1 cellular context compared by ENCODE assay signal in genomic region chr12:93912086-93912733, GRCh38.
TF ChIP-seq lines count a peak whose summit lies in the region.

No MANE protein-coding gene starts in this region.

TF ChIP-seq in K562, 482 proteins besides CTCF, POLR2A, EP300 and RAD21 (continued from another document and continues in another):
- TF ChIP-seq EWSR1 (IDR thresholded peaks at IDR 0.05; ENCODE audit: borderline replicate concordance, low read depth, partially characterized antibody) (no peak), RNF219 (CRISPR knock-in tag; IDR thresholded peaks at IDR 0.05) (no peak), ZNF444 (CRISPR knock-in tag; IDR thresholded peaks at IDR 0.05) (no peak), PKNOX1 (IDR thresholded peaks at IDR 0.05) (0 out of 2 replicates have a peak, but pooled peaks have one; percentile 28), ARID1B (IDR thresholded peaks at IDR 0.05) (peak; percentile 81), MAZ (CRISPR knock-in tag; conservative IDR thresholded peaks at IDR 0.05 in 1 of 2, IDR thresholded peaks at IDR 0.05 in 1 of 2) (peak; percentile 76 to 81), RCOR1 (IDR thresholded peaks at IDR 0.05; ENCODE audit: borderline replicate concordance in 1 of 2, low read depth in 2 of 2, low read length in 2 of 2) (peak in 1 of 2 experiments; percentile 66; a peak in 1 of 4 replicates), CREM (IDR thresholded peaks at IDR 0.05; ENCODE audit: low read depth) (peak; percentile 51), ATF7 (IDR thresholded peaks at IDR 0.05) (peak; percentile 93), JUNB (CRISPR knock-in tag; conservative IDR thresholded peaks at IDR 0.05) (0 out of 2 replicates have a peak, but pooled peaks have one; percentile 41), MYC (IDR thresholded peaks at IDR 0.05; ENCODE audit: low read depth, low read length) (peak; percentile 46; the same call in 1 of the 2 replicates), MYC (CRISPR knock-in tag; IDR thresholded peaks at IDR 0.05; ENCODE audit: borderline replicate concordance, low read depth) (no peak), CEBPB (tag; IDR thresholded peaks at IDR 0.05) (peak; percentile 97), ZEB2 (IDR thresholded peaks at IDR 0.05) (peak; percentile 88), SLC30A9 (CRISPR knock-in tag; IDR thresholded peaks at IDR 0.05) (no peak), TRIM24 (IDR thresholded peaks at IDR 0.05) (peak; percentile 64 to 88; a peak in 3 of 4 replicates), SMARCA5 (IDR thresholded peaks at IDR 0.05) (peak; percentile 81; the same call in 1 of the 2 replicates), LEF1 (IDR thresholded peaks at IDR 0.05) (peak; percentile 46; the same call in 1 of the 2 replicates), JUN (IDR thresholded peaks at IDR 0.05; ENCODE audit: borderline replicate concordance, low read depth, low read length) (peak; percentile 30; the same call in 1 of the 2 replicates), JUN (CRISPR knock-in tag; IDR thresholded peaks at IDR 0.05; ENCODE audit: borderline replicate concordance) (no peak), TCF3 (CRISPR knock-in tag; IDR thresholded peaks at IDR 0.05) (peak; percentile 70), SP1 (CRISPR knock-in tag; IDR thresholded peaks at IDR 0.05) (peak; percentile 61), YBX1 (IDR thresholded peaks at IDR 0.05) (no peak), NRF1 (conservative IDR thresholded peaks at IDR 0.05 in 1 of 2, IDR thresholded peaks at IDR 0.05 in 1 of 2) (peak in 1 of 2 experiments; percentile 24; a peak in 1 of 4 replicates), STAT5B (CRISPR knock-in tag; IDR thresholded peaks at IDR 0.05) (no peak), TCF7 (IDR thresholded peaks at IDR 0.05; ENCODE audit: borderline replicate concordance) (no peak), SMAD4 (CRISPR knock-in tag; conservative IDR thresholded peaks at IDR 0.05) (peak; percentile 80; the same call in 1 of the 2 replicates), ZFX (CRISPR knock-in tag; IDR thresholded peaks at IDR 0.05) (no peak), KLF6 (CRISPR knock-in tag; IDR thresholded peaks at IDR 0.05; ENCODE audit: borderline replicate concordance) (peak; percentile 89; the same call in 1 of the 2 replicates), DPF2 (IDR thresholded peaks at IDR 0.05) (peak; percentile 71; the same call in 1 of the 2 replicates), FOSL1 (tag; conservative IDR thresholded peaks at IDR 0.05) (peak; percentile 66), ATF3 (IDR thresholded peaks at IDR 0.05) (peak; percentile 98), ATF3 (CRISPR knock-in tag; conservative IDR thresholded peaks at IDR 0.05) (no peak), ZNF583 (CRISPR knock-in tag; IDR thresholded peaks at IDR 0.05) (peak; percentile 84; the same call in 1 of the 2 replicates), ZSCAN32 (CRISPR knock-in tag; IDR thresholded peaks at IDR 0.05) (peak; percentile 84), NEUROD1 (IDR thresholded peaks at IDR 0.05; ENCODE audit: borderline replicate concordance, low read depth, low read length, partially characterized antibody) (peak; percentile 40), MTA1 (IDR thresholded peaks at IDR 0.05; ENCODE audit: borderline replicate concordance) (0 out of 2 replicates have a peak, but pooled peaks have one; percentile 41), VEZF1 (CRISPR knock-in tag; IDR thresholded peaks at IDR 0.05) (peak; percentile 49; the same call in 1 of the 2 replicates), MEIS2 (IDR thresholded peaks at IDR 0.05; ENCODE audit: partially characterized antibody) (peak; percentile 25), OTX1 (CRISPR knock-in tag; IDR thresholded peaks at IDR 0.05) (0 out of 2 replicates have a peak, but pooled peaks have one; percentile 29), SETDB1 (IDR thresholded peaks at IDR 0.05; ENCODE audit: low read length) (no peak), ZNF639 (CRISPR knock-in tag; conservative IDR thresholded peaks at IDR 0.05 in 1 of 2, IDR thresholded peaks at IDR 0.05 in 1 of 2) (peak in 1 of 2 experiments; percentile 61; a peak in 2 of 4 replicates), ZNF133 (CRISPR knock-in tag; IDR thresholded peaks at IDR 0.05) (0 out of 2 replicates have a peak, but pooled peaks have one; percentile 30), SNAPC5 (CRISPR knock-in tag; IDR thresholded peaks at IDR 0.05) (no peak), BCL6 (CRISPR knock-in tag; IDR thresholded peaks at IDR 0.05) (peak; percentile 70), TBL1XR1 (IDR thresholded peaks at IDR 0.05; ENCODE audit: low read length in 2 of 2) (peak in 1 of 2 experiments; percentile 68; a peak in 1 of 4 replicates), TAF9B (IDR thresholded peaks at IDR 0.05; ENCODE audit: partially characterized antibody) (no peak), JUND (IDR thresholded peaks at IDR 0.05; ENCODE audit: borderline replicate concordance, low read depth, low read length) (peak; percentile 87), JUND (tag; IDR thresholded peaks at IDR 0.05; ENCODE audit: borderline replicate concordance, low read depth, low read length) (peak; percentile 89; the same call in 2 of the 3 replicates), TCF15 (CRISPR knock-in tag; IDR thresholded peaks at IDR 0.05) (peak; percentile 61; the same call in 1 of the 2 replicates), MAFG (tag; conservative IDR thresholded peaks at IDR 0.05) (0 out of 2 replicates have a peak, but pooled peaks have one; percentile 9), ZNF445 (CRISPR knock-in tag; IDR thresholded peaks at IDR 0.05; ENCODE audit: low read depth) (no peak), CTBP1 (IDR thresholded peaks at IDR 0.05; ENCODE audit: borderline replicate concordance) (peak; percentile 95), CHD4 (IDR thresholded peaks at IDR 0.05; ENCODE audit: insufficient read depth, insufficient replicate concordance, low read depth, low read length, poor library complexity, severe bottlenecking) (peak; percentile 92), ZNF318 (IDR thresholded peaks at IDR 0.05; ENCODE audit: borderline replicate concordance in 1 of 2, low read depth in 1 of 2) (peak; percentile 18 to 39; a peak in 1 of 4 replicates), SOX6 (IDR thresholded peaks at IDR 0.05) (peak; percentile 86), PTTG1 (tag; IDR thresholded peaks at IDR 0.05; ENCODE audit: low read depth) (0 out of 2 replicates have a peak, but pooled peaks have one; percentile 7), ZNF76 (CRISPR knock-in tag; IDR thresholded peaks at IDR 0.05; ENCODE audit: borderline replicate concordance) (peak; percentile 71; the same call in 1 of the 2 replicates), ZKSCAN8 (CRISPR knock-in tag; IDR thresholded peaks at IDR 0.05) (no peak)
